In genomic region chr1:41370225-41370624, GRCh38 we compare ENCODE assay signal across 21 cellular contexts. TPM values are rescaled to one million over a fixed set of nuclear protein-coding genes. Genes with fewer than 3 reads are reported as not detected.
"Had no signal": no experiment of that assay in that cellular context is flagged by ENCODE, and none has a peak within 500 bp of the region (broad histone marks: within the 10 kb centered on the region; RNA-seq: fewer than 3 reads in every experiment).

No MANE protein-coding gene starts in this region.

- ATAC-seq: activated naive CD8-positive, alpha-beta T cell treated with anti-CD3 and anti-CD28 coated beads, Interleukin-2, amount 50 U/mL, for 24 hours; naive thymus-derived CD8-positive, alpha-beta T cell had no signal

- H3K27ac ChIP-seq: epithelial cell of prostate had no signal

- DNase-seq: activated CD4-positive, alpha-beta T cell treated with anti-CD3 and anti-CD28 coated beads, Interleukin-2, amount 50 U/mL, for 1 hour; activated CD4-positive, CD25-positive, alpha-beta regulatory T cell treated with anti-CD3 and anti-CD28 coated beads, Interleukin-2, amount 50 U/mL, for 72 hours; activated CD8-positive, alpha-beta memory T cell treated with anti-CD3 and anti-CD28 coated beads for 24 hours; activated CD8-positive, alpha-beta memory T cell treated with anti-CD3 and anti-CD28 coated beads, Interleukin-2, amount 50 U/mL, for 48 hours; activated effector memory CD4-positive, alpha-beta T cell treated with Interleukin-2 at 50 U/mL for 16 hours; activated naive CD4-positive, alpha-beta T cell treated with anti-CD3 and anti-CD28 coated beads, Interleukin-2, amount 10 ng/mL, durations not matched to agents 7 days and 5 days; activated naive CD8-positive, alpha-beta T cell treated with anti-CD3 and anti-CD28 coated beads, Interleukin-2, amount 50 U/mL, for 24 hours; activated T-cell treated with anti-CD3 and anti-CD28 coated beads, Interleukin-2, amount 50 U/mL, for 48 hours; anterior cingulate cortex; central memory CD4-positive, alpha-beta T cell; endodermal cell; foreskin fibroblast; mesenchymal stem cell; naive thymus-derived CD8-positive, alpha-beta T cell; nucleus accumbens; stimulated activated CD4-positive, alpha-beta T cell treated with anti-CD3 and anti-CD28 coated beads, Interleukin-12 subunit alpha, Interleukin-12 subunit beta, amount 100 ng/mL, for 4 hours; stimulated activated CD4-positive, alpha-beta T cell treated with anti-CD3 and anti-CD28 coated beads, Interleukin-1b, Interleukin-23, amount 100 ng/mL, for 48 hours; stimulated activated CD8-positive, alpha-beta memory T cell treated with anti-CD3 and anti-CD28 coated beads, Interleukin-4, amount 100 ng/mL, for 48 hours; stimulated activated naive CD4-positive, alpha-beta T cell had no signal

RNA-seq across cellular contexts. Expression of gene FOXO6, which starts 9.0 kb away (rescaled TPM):
- total RNA-seq: glomerular endothelial cell had no signal
- polyA plus RNA-seq: naive thymus-derived CD8-positive, alpha-beta T cell had no signal
